In the genomic region with DNA sequence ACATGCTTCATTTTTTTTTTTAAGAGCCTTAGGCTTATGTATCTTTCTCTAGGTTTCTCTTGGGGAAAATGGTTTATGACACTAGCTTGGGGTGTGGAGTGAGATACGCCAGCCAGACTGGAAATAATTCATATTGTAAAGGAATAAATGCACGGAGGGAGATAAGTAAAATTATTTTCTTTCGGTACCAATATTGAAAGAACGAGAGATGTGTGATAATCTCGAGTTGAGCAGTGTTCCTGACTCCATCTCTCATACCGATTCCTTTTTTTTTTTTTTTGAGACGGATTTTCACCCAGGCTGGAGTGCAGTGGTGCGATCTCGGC, we compare ENCODE assay signal across 1 cellular context.
TF ChIP-seq lines count a peak whose summit lies in the region.

No MANE protein-coding gene starts in this region.

TF ChIP-seq in H1, 55 proteins besides CTCF, POLR2A, EP300 and RAD21 (continued from another document):
- TF ChIP-seq SRF (IDR thresholded peaks at IDR 0.05; ENCODE audit: low read depth, low read length) (no peak), CTBP2 (IDR thresholded peaks at IDR 0.05; ENCODE audit: borderline replicate concordance, insufficient read depth, insufficient read length, low read length) (no peak), SP2 (IDR thresholded peaks at IDR 0.05; ENCODE audit: low read length) (no peak), KDM5A (IDR thresholded peaks at IDR 0.05; ENCODE audit: low read length) (no peak)
